In genomic region chr17:29216181-29216580, GRCh38 we compare ENCODE assay signal across 22 cellular contexts. TPM values are rescaled to one million over a fixed set of nuclear protein-coding genes. Genes with fewer than 3 reads are reported as not detected.
"Had no signal": no experiment of that assay in that cellular context is flagged by ENCODE, and none has a peak within 500 bp of the region (broad histone marks: within the 10 kb centered on the region; RNA-seq: fewer than 3 reads in every experiment).

No MANE protein-coding gene starts in this region.

- H3K4me3 ChIP-seq: heart left ventricle, left ventricle myocardium inferior, lower lobe of right lung, neural progenitor cell, pancreas had no signal

- H3K9me3 ChIP-seq: heart left ventricle, left ventricle myocardium inferior, lower lobe of right lung, pancreas had no signal

- DNase-seq: erythroblast; heart left ventricle; hypothalamus; left cardiac atrium; left ventricle myocardium inferior; lower lobe of right lung; mesenchymal stem cell; midbrain; occipital lobe; pancreas; right cardiac atrium; small intestine; stimulated activated CD4-positive, alpha-beta T cell treated with anti-CD3 and anti-CD28 coated beads, Interleukin-12 subunit alpha, Interleukin-12 subunit beta, amount 100 ng/mL, for 4 hours; stimulated activated naive CD4-positive, alpha-beta T cell treated with Interleukin-2 at 50 U/mL for 16 hours; trophoblast cell had no signal

- H3K27me3 ChIP-seq: heart left ventricle, neural progenitor cell, pancreas had no signal

- H3K27ac ChIP-seq: heart left ventricle, left ventricle myocardium inferior, lower lobe of right lung, neural progenitor cell, pancreas had no signal

- H3K9ac ChIP-seq: neural progenitor cell had no signal

- FAIRE-seq: frontal cortex, islet of Langerhans, pancreas, small intestine had no signal

- ATAC-seq: heart left ventricle; left cardiac atrium; natural killer cell treated with Interleukin-12 subunit alpha and Interleukin-12 subunit beta and Interleukin-15 and Interleukin-18, amount 100 ng/mL, for 72 hours; pancreas; right cardiac atrium had no signal

- H3K4me2 ChIP-seq: neural progenitor cell had no signal

- H2AFZ ChIP-seq: neural progenitor cell had no signal

- H3K36me3 ChIP-seq: heart left ventricle, left ventricle myocardium inferior, lower lobe of right lung, neural progenitor cell, pancreas had no signal

- H3K4me1 ChIP-seq: pancreas had no signal

RNA-seq across cellular contexts. Expression of gene CRYBA1, which starts 30.5 kb away (rescaled TPM):
- total RNA-seq: frontal cortex; glomerular endothelial cell; heart left ventricle; left cardiac atrium; left ventricle myocardium inferior; lower lobe of right lung; natural killer cell treated with Interleukin-12 subunit alpha and Interleukin-12 subunit beta and Interleukin-15 and Interleukin-18, amount 100 ng/mL, for 72 hours; occipital lobe; pancreas; progenitor cell of endocrine pancreas; right cardiac atrium; urinary bladder had no signal
- polyA plus RNA-seq: heart left ventricle, pancreas, right cardiac atrium, small intestine, urinary bladder had no signal
